In the genomic region with DNA sequence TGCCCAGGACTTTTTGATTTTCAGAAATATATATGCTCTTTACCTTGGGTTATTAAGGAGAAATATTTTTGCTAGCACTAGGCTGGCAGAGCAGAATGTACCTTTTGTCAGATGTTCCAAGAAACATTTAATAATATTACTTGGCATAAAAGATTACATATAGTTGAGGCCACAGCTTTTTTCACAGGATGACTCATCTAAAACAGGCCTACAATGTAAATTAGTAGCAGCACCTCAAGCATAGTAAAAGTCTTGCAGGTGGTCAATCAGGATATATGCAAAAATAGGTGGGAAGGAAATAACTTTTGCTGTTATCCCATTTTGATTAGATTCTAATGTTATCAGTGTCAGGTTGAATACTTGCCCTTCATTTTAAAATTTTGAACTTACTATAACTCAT, we compare ENCODE assay signal across 18 cellular contexts. TPM values are rescaled to one million over a fixed set of nuclear protein-coding genes. Genes with fewer than 3 reads are reported as not detected.
A peak's percentile ranks its signal among the peaks of the same experiment; 100 is the strongest.
DNase-seq lines count a peak whose midpoint lies in the region; ATAC-seq, FAIRE-seq and TF ChIP-seq lines count a peak whose summit lies in the region.
"Had no signal": no experiment of that assay in that cellular context is flagged by ENCODE, and none has a peak within 500 bp of the region (broad histone marks: within the 10 kb centered on the region; RNA-seq: fewer than 3 reads in every experiment).

No MANE protein-coding gene starts in this region.

- H3K4me3 ChIP-seq in left lung = no peak overlapping the region

- no peaks in the 10 kb centered on the region for H3K9me3 ChIP-seq in left lung
- H3K9me3 ChIP-seq: BE2C had no signal

- H3K27me3 ChIP-seq in left lung = no peaks in the 10 kb centered on the region
- H3K27me3 ChIP-seq: BE2C had no signal

- intact Hi-C loops in left lung (cut with DNase I) = no loop called here

- no peak overlapping the region for H3K27ac ChIP-seq in left lung

- DNase-seq in RCC 7860 (ENCODE audit: low spot score) (no peak), left lung (no peak), AG08395 (ENCODE audit: low spot score) (no peak), GM10266 (ENCODE audit: extremely low spot score) (no peak), DMS153 (lab: John Stamatoyannopoulos, UW) (no peak)
- DNase-seq: activated CD4-positive, alpha-beta memory T cell treated with anti-CD3 and anti-CD28 coated beads for 36 hours; activated effector memory CD4-positive, alpha-beta T cell treated with anti-CD3 and anti-CD28 coated beads, Interleukin-2, amount 50 U/mL, for 16 hours; BE2C; effector CD4-positive, alpha-beta T cell; NCI-H1105 treated with DMSO at 0.1 percent for 48 hours; NCI-H446; stimulated activated CD4-positive, alpha-beta T cell treated with anti-CD3 and anti-CD28 coated beads, Interleukin-4, amount 100 ng/mL, for 4 hours; stimulated activated naive CD8-positive, alpha-beta T cell treated with anti-CD3 and anti-CD28 coated beads, Interleukin-15, Interleukin-2, amounts not matched to agents 100 U/mL and 50 U/mL, for 24 hours; T1000 had no signal

- H3K36me3 ChIP-seq in left lung = no peaks in the 10 kb centered on the region
- H3K36me3 ChIP-seq: BE2C had no signal

- ATAC-seq in GM18511 (IDR thresholded peaks at IDR 0.05; ENCODE audit: unreplicated experiment) (peak; percentile 71), HG02885 (IDR thresholded peaks at IDR 0.05; ENCODE audit: poor library complexity, unreplicated experiment) (peak; percentile 56), left lung (peak; percentile 31), GM19463 (IDR thresholded peaks at IDR 0.05; ENCODE audit: unreplicated experiment) (no peak)
- ATAC-seq: stimulated activated naive CD8-positive, alpha-beta T cell treated with anti-CD3 and anti-CD28 coated beads, Interleukin-15, Interleukin-2, amounts not matched to agents 100 U/mL and 50 U/mL, for 24 hours had no signal

- H3K4me1 ChIP-seq in left lung = peaks cover 0 to 6% of the 10 kb centered on the region in 2 donors
- H3K4me1 ChIP-seq: BE2C had no signal

- TF ChIP-seq CTCF in left lung (IDR thresholded peaks at IDR 0.05) = no peak
- TF ChIP-seq CTCF in GM10266 (IDR thresholded peaks at IDR 0.05; ENCODE audit: control insufficient read depth, insufficient read depth, low read depth, missing control alignments) = no peak

- peak; percentile 75 for FAIRE-seq in RCC 7860 (lab: Jason Lieb, UNC)
- FAIRE-seq: frontal cortex had no signal

RNA-seq across cellular contexts. Expression of gene ITGB1, which starts 14.9 kb away (rescaled TPM):
- 100 to 1,000 TPM; 498 to 642 TPM for total RNA-seq in left lung
